In the genomic region with DNA sequence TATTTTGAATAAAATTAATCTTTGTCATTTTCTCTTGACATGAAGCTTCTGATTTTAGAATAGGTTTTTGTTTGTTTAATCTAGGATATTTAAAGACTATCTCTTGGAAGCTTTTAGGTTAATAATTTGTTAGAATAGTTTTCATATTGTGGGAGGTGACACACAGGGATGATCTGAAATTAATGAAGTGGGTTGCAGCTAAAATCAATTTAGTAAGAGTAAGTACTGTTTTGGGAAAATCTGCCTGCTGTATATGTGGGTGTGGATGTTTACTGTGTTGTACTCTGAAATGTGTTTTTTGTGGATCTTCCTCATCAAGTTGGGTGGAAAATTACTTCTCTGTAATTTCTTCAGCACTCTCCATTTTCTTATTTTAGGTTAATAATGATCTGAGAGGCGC, we compare ENCODE assay signal across 9 cellular contexts.
DNase-seq lines count a peak whose midpoint lies in the region; ATAC-seq, FAIRE-seq and TF ChIP-seq lines count a peak whose summit lies in the region.
"Had no signal": no experiment of that assay in that cellular context is flagged by ENCODE, and none has a peak within 500 bp of the region (broad histone marks: within the 10 kb centered on the region; RNA-seq: fewer than 3 reads in every experiment).

No MANE protein-coding gene starts in this region.

- H3K9me3 Mint-ChIP-seq in HFFc6 = no peaks in the 10 kb centered on the region
- H3K9me3 Mint-ChIP-seq: neural crest cell had no signal

- intact Hi-C loops in kidney (cut with DNase I) = no loop called here

- H3K36me3 Mint-ChIP-seq in HFFc6 (ENCODE audit: low read depth) = peaks cover 21% of the 10 kb centered on the region

- H3K27me3 Mint-ChIP-seq in HFFc6 (ENCODE audit: insufficient read depth) = peaks cover 2% of the 10 kb centered on the region

- peak overlapping the region; percentile 88 for H3K4me3 Mint-ChIP-seq in HFFc6
- H3K4me3 Mint-ChIP-seq: neural crest cell had no signal

- FAIRE-seq in kidney (lab: Jason Lieb, UNC) = no peak

- H3K27me3 ChIP-seq in adipocyte (replicated peaks; ENCODE audit: control insufficient read depth, insufficient read depth, low read length) (no peaks in the 10 kb centered on the region), subcutaneous abdominal adipose tissue (ENCODE audit: control insufficient read depth in 5 of 5, insufficient read depth in 4 of 5, low read length in 5 of 5) (no peaks in the 10 kb centered on the region)

- ATAC-seq in HG03159 (IDR thresholded peaks at IDR 0.05; ENCODE audit: unreplicated experiment) (no peak), GM18858 (IDR thresholded peaks at IDR 0.05; ENCODE audit: unreplicated experiment) (no peak)

- H3K27ac ChIP-seq in kidney (ENCODE audit: low read depth in 2 of 2, low read length in 2 of 2) (peak overlapping the region; percentile 58 to 77), subcutaneous abdominal adipose tissue (ENCODE audit: low read depth, low read length) (peak overlapping the region; percentile 78)

- peaks cover 19% of the 10 kb centered on the region for H3K36me3 ChIP-seq in adipocyte (ENCODE audit: control insufficient read depth, insufficient read depth, low read length, severe bottlenecking)
- H3K36me3 ChIP-seq in kidney (ENCODE audit: control insufficient read depth in 1 of 2, insufficient read depth in 2 of 2, low read length in 2 of 2) = peaks cover 3 to 4% of the 10 kb centered on the region in 2 donors
- peaks cover 5 to 18% (median 9%) of the 10 kb centered on the region in 5 donors for H3K36me3 ChIP-seq in subcutaneous abdominal adipose tissue (ENCODE audit: control insufficient read depth in 5 of 5, insufficient read depth in 5 of 5, low read length in 5 of 5)

- peaks cover 52% of the 10 kb centered on the region for H3K4me1 Mint-ChIP-seq in HFFc6 (ENCODE audit: low read depth)

- peak overlapping the region; percentile 86 for H3K4me3 ChIP-seq in adipocyte (ENCODE audit: low read length)
- H3K4me3 ChIP-seq in kidney (ENCODE audit: low read length in 2 of 2) = peak overlapping the region; percentile 59 to 64
- peak overlapping the region in 4 of 5 donors; percentile 37 to 53 (median 42) for H3K4me3 ChIP-seq in subcutaneous abdominal adipose tissue (ENCODE audit: low read depth in 1 of 5, low read length in 5 of 5)

- H3K9ac ChIP-seq in adipocyte (ENCODE audit: low read length) (peak overlapping the region; percentile 93), kidney (ENCODE audit: low read length in 2 of 2) (peak overlapping the region; percentile 5 to 51), subcutaneous abdominal adipose tissue (ENCODE audit: low read length in 5 of 5) (peak overlapping the region in 4 of 5 donors; percentile 8 to 80 (median 72))

- peak overlapping the region; percentile 98 for H3K27ac Mint-ChIP-seq in HFFc6

- H3K9me3 ChIP-seq in adipocyte (ENCODE audit: control insufficient read depth, low read length) (no peaks in the 10 kb centered on the region), kidney (ENCODE audit: control insufficient read depth in 1 of 2, low read length in 2 of 2) (no peaks in the 10 kb centered on the region), subcutaneous abdominal adipose tissue (ENCODE audit: control insufficient read depth in 5 of 5, low read length in 5 of 5) (no peaks in the 10 kb centered on the region)

- TF ChIP-seq CTCF in HFFc6 (IDR thresholded peaks at IDR 0.05) (no peak), kidney (IDR thresholded peaks at IDR 0.05; ENCODE audit: borderline replicate concordance, extremely low read depth, insufficient read depth) (no peak)

- DNase-seq in HFFc6 (no peak), adipocyte (ENCODE audit: low read depth) (no peak), kidney (no peak), SK-N-DZ (ENCODE audit: low spot score) (no peak)
- no peak for DNase-seq in stimulated activated CD4-positive, alpha-beta T cell treated with anti-CD3 and anti-CD28 coated beads, Interleukin-4, amount 100 ng/mL, for 4 hours

- H3K4me1 ChIP-seq in adipocyte (ENCODE audit: control insufficient read depth, insufficient read depth, low read length) (peaks cover 50% of the 10 kb centered on the region), kidney (ENCODE audit: control insufficient read depth in 1 of 2, insufficient read depth in 1 of 2, low read depth in 1 of 2, low read length in 2 of 2) (peaks cover 0 to 4% of the 10 kb centered on the region in 2 donors), subcutaneous abdominal adipose tissue (ENCODE audit: control insufficient read depth in 5 of 5, insufficient read depth in 5 of 5, low read length in 5 of 5) (peaks cover 0 to 24% (median 18%) of the 10 kb centered on the region in 5 donors)

Comparison
In these comparisons a context has a peak if more than half of its experiments do, and no peak if none do; other contexts are left out.
1. H3K9ac ChIP-seq: peak in every context shown above with its lines; median percentile 93 in adipocyte; 72 in subcutaneous abdominal adipose tissue; 28 in kidney.